Comparison of ENCODE assay signal across 11 cellular contexts in genomic region chr4:83075696-83076095, GRCh38. TPM values are rescaled to one million over a fixed set of nuclear protein-coding genes. Genes with fewer than 3 reads are reported as not detected.
DNase-seq lines count a peak whose midpoint lies in the region; ATAC-seq, FAIRE-seq and TF ChIP-seq lines count a peak whose summit lies in the region.
"Had no signal": no experiment of that assay in that cellular context is flagged by ENCODE, and none has a peak within 500 bp of the region (broad histone marks: within the 10 kb centered on the region; RNA-seq: fewer than 3 reads in every experiment).

No MANE protein-coding gene starts in this region.

- no peaks in the 10 kb centered on the region for H4K20me1 ChIP-seq in HepG2 (ENCODE audit: insufficient read depth, low read length)

- no peaks in the 10 kb centered on the region for H3K79me2 ChIP-seq in HepG2 (ENCODE audit: insufficient read depth, low read length)

- TF ChIP-seq POLR2A in adrenal gland (IDR thresholded peaks at IDR 0.05) (peak in 1 of 2 donors; percentile 50), HepG2 (IDR thresholded peaks at IDR 0.05; ENCODE audit: insufficient read depth in 1 of 2, low read depth in 2 of 2, low read length in 2 of 2) (no peak)

- H3K36me3 ChIP-seq in adrenal gland (replicated peaks in 1 of 2) (no peaks in the 10 kb centered on the region), aorta (ENCODE audit: control insufficient read depth in 1 of 2, insufficient read depth in 2 of 2, low read length in 1 of 2) (peaks cover 0 to 4% of the 10 kb centered on the region in 2 donors), HepG2 (replicated peaks in 1 of 2; ENCODE audit: control insufficient read depth in 1 of 2, insufficient read depth in 2 of 2, low read length in 2 of 2) (peaks cover 3 to 11% of the 10 kb centered on the region in 2 experiments; a peak in 4 of 5 replicates)

- TF ChIP-seq RAD21 in HepG2 (CRISPR knock-in tag; IDR thresholded peaks at IDR 0.05): no peak

- H2AFZ ChIP-seq in HepG2 (ENCODE audit: low read length): no peak overlapping the region

- no peak for TF ChIP-seq CTCF in adrenal gland (IDR thresholded peaks at IDR 0.05)
- no peak for TF ChIP-seq CTCF in HepG2 (CRISPR knock-in tag; IDR thresholded peaks at IDR 0.05)

- TF ChIP-seq EP300 in HepG2 (IDR thresholded peaks at IDR 0.05; ENCODE audit: low read depth in 2 of 2, low read length in 2 of 2) (no peak), HepG2 (CRISPR knock-in tag; IDR thresholded peaks at IDR 0.05; ENCODE audit: borderline replicate concordance) (no peak)

- H3K4me2 ChIP-seq in HepG2 (ENCODE audit: low read depth, low read length): no peak overlapping the region

- DNase-seq in HEK293T (ENCODE audit: extremely low spot score) (no peak), adrenal gland (peak in 1 of 7 donors; percentile 7), iris pigment epithelial cell (ENCODE audit: low read depth) (peak; percentile 65), stromal cell of bone marrow (ENCODE audit: low read depth) (peak; percentile 54), aorta (no peak), HepG2 (ENCODE audit: low spot score) (no peak)
- DNase-seq: activated T-cell treated with anti-CD3 and anti-CD28 coated beads, Interleukin-2, amount 50 U/mL, for 24 hours; GF-D8; NCI-H69 had no signal

- in situ Hi-C loops in HepG2 (cut with HindIII; ENCODE audit: extremely low pct_ligation_motif_present, low pct_unique_long_range_greater_than_20kb): loop anchor here (10.0 kb wide), 1 partner anchor 179 kb away; no protein-coding TSS in a partner anchor

- CTCF ChIA-PET in HEK293T (lab: Yijun Ruan, JAX) (interaction anchor here (1.1 kb wide), 1 partner anchor 9 kb away, joined by 4 read pairs; no protein-coding TSS in a partner anchor), HepG2 (lab: Yijun Ruan, JAX; ENCODE audit: low intra/inter-chr PET ratio, low total read pairs) (interaction anchor here (2.2 kb wide), 1 partner anchor 185 kb away, joined by 21 read pairs; no protein-coding TSS in a partner anchor)

- peak overlapping the region in 4 of 5 donors; percentile 59 to 72 (median 67) for H3K27ac ChIP-seq in adrenal gland
- H3K27ac ChIP-seq in aorta (ENCODE audit: low read depth in 1 of 2, low read length in 2 of 2): no peak overlapping the region
- no peak overlapping the region for H3K27ac ChIP-seq in HepG2 (ENCODE audit: extremely low read length, insufficient read depth, low read length)

- H3K27me3 ChIP-seq in adrenal gland (no peaks in the 10 kb centered on the region), aorta (ENCODE audit: control insufficient read depth in 1 of 2, insufficient read depth in 2 of 2, low read length in 1 of 2) (no peaks in the 10 kb centered on the region), HepG2 (ENCODE audit: control insufficient read depth in 1 of 2, insufficient read depth in 2 of 2, low read length in 2 of 2) (no peaks in the 10 kb centered on the region)

- BruUV-seq in HepG2 (replicated peaks; lab: Mats Ljungman, UMichigan): no TSS peak

- POLR2A ChIA-PET in HEK293T (lab: Yijun Ruan, JAX): no interaction called here
- POLR2A ChIA-PET in HepG2 (lab: Yijun Ruan, JAX): no interaction called here

- H3K9me3 ChIP-seq in adrenal gland (replicated peaks in 1 of 3): no peaks in the 10 kb centered on the region
- H3K9me3 ChIP-seq in aorta (ENCODE audit: control insufficient read depth, low read length): no peaks in the 10 kb centered on the region
- H3K9me3 ChIP-seq in HepG2 (ENCODE audit: low read length): no peaks in the 10 kb centered on the region

- H3K4me1 ChIP-seq in adrenal gland (replicated peaks in 1 of 2) (peaks cover 8 to 14% of the 10 kb centered on the region in 2 donors), aorta (ENCODE audit: control insufficient read depth in 1 of 2, insufficient read depth in 2 of 2, low read length in 2 of 2) (no peaks in the 10 kb centered on the region), HepG2 (ENCODE audit: insufficient read depth, low read length) (no peaks in the 10 kb centered on the region)

- WGBS in adrenal gland, 4 donors: 3 to 15% (median 14%) methylated on average over 2 of the region's 2 CpGs
- WGBS in aorta, 2 donors: 37% methylated on average over 2 of the region's 2 CpGs
- 95% methylated on average over 2 of the region's 2 CpGs for WGBS in HepG2 (ENCODE audit: low lambda C conversion rate)

- FAIRE-seq in HepG2 (lab: Jason Lieb, UNC): no peak

- H3K4me3 ChIP-seq in adrenal gland: no peak overlapping the region
- H3K4me3 ChIP-seq in aorta (ENCODE audit: low read length in 2 of 2): no peak overlapping the region
- H3K4me3 ChIP-seq in HepG2 (replicated peaks in 1 of 3; ENCODE audit: insufficient read depth in 1 of 3, low read depth in 2 of 3, low read length in 3 of 3): no peak overlapping the region

- no peak overlapping the region for H3K9ac ChIP-seq in HepG2 (ENCODE audit: insufficient read depth, low read depth, low read length)

- ATAC-seq in HG03108 (IDR thresholded peaks at IDR 0.05; ENCODE audit: unreplicated experiment): no peak
- no peak for ATAC-seq in HG02642 (IDR thresholded peaks at IDR 0.05; ENCODE audit: poor library complexity, unreplicated experiment)
- no peak for ATAC-seq in aorta (ENCODE audit: low FRiP score)
- ATAC-seq in HepG2: no peak

- intact Hi-C loops in adrenal gland (cut with DNase I): no loop called here
- intact Hi-C loops in aorta (cut with DNase I): no loop called here
- intact Hi-C loops in HepG2 (cut with micrococcal nuclease; ENCODE audit: unreplicated experiment): no loop called here

TF ChIP-seq in HEK293T, 16 proteins besides CTCF, POLR2A, EP300 and RAD21 (continues in another document):
- TF ChIP-seq CTBP1 (IDR thresholded peaks at IDR 0.05; ENCODE audit: borderline replicate concordance): no peak

TF ChIP-seq in HepG2, 621 proteins besides CTCF, POLR2A, EP300 and RAD21 (continues in another document):
- TF ChIP-seq ZSCAN31 (CRISPR knock-in tag; IDR thresholded peaks at IDR 0.05; ENCODE audit: low read depth) (no peak), SMARCC2 (IDR thresholded peaks at IDR 0.05) (no peak), KLF13 (CRISPR knock-in tag; IDR thresholded peaks at IDR 0.05) (no peak), KDM4B (CRISPR knock-in tag; IDR thresholded peaks at IDR 0.05) (no peak), ARID2 (CRISPR knock-in tag; IDR thresholded peaks at IDR 0.05; ENCODE audit: borderline replicate concordance) (no peak)

RNA-seq across cellular contexts. Expression of gene PLAC8, which starts 38.8 kb away (rescaled TPM):
- total RNA-seq in adrenal gland: 1 to 10 TPM in 7 of 8 donors, not detected in 1; 1.8 to 5.9 (median 2.9) TPM
- 10 to 100 TPM in 1 of 3 donors, 1 to 10 TPM in 2; 1.4 to 14.4 (median 4.1) TPM for polyA plus RNA-seq in adrenal gland
- total RNA-seq in aorta: 1 to 10 TPM; 3.5 to 4.2 TPM
- 10 to 100 TPM in 1 of 2 donors, 1 to 10 TPM in 1; 3.2 to 48.1 TPM for polyA plus RNA-seq in aorta
- 3.0 and 4.1 TPM in 2 replicates for total RNA-seq in HepG2 (2016; rRNA removed; fragmentation: Illumina TruSeq; extraction: Trizol)
- total RNA-seq in HepG2 (2016; cell fraction: cytosol; rRNA removed; fragmentation: Illumina TruSeq; extraction: Trizol; ENCODE audit: low read depth): 0.26 TPM in 1 of 2 replicates, not detected in the other
- total RNA-seq in HepG2 (2016; cell fraction: insoluble cytoplasmic fraction; rRNA removed; fragmentation: Illumina TruSeq; extraction: Trizol): 4.4 and 5.4 TPM in 2 replicates
- 0.41 and 1.4 TPM in 2 replicates for total RNA-seq in HepG2 (2016; cell fraction: membrane; rRNA removed; fragmentation: Illumina TruSeq; extraction: Trizol)
- total RNA-seq in HepG2 (2016; cell fraction: nucleus; rRNA removed; fragmentation: Illumina TruSeq; extraction: Trizol): 0.62 and 2.0 TPM in 2 replicates
- polyA plus RNA-seq in HepG2 (2011; rRNA removed): 114 and 174 TPM in 2 replicates
- 89.3 and 91.5 TPM in 2 replicates for polyA plus RNA-seq in HepG2 (2011; cell fraction: cytosol; rRNA removed)
- polyA plus RNA-seq in HepG2 (2011; cell fraction: nucleus; rRNA removed): 32.8 and 35.4 TPM in 2 replicates
- 48.6 and 109 TPM in 2 replicates for polyA plus RNA-seq in HepG2 (2012)
- 0.60 and 0.87 TPM in 2 replicates for polyA plus RNA-seq in HepG2 (2016; cell fraction: cytosol; fragmentation: Illumina TruSeq; extraction: Trizol; ENCODE audit: low read depth)
- polyA plus RNA-seq in HepG2 (2016; cell fraction: insoluble cytoplasmic fraction; fragmentation: Illumina TruSeq; extraction: Trizol; ENCODE audit: low read depth): 2.7 and 7.6 TPM in 2 replicates
- 1.3 and 1.9 TPM in 2 replicates for polyA plus RNA-seq in HepG2 (2016; cell fraction: membrane; fragmentation: Illumina TruSeq; extraction: Trizol; ENCODE audit: low read depth)
- 2.5 and 2.6 TPM in 2 replicates for polyA plus RNA-seq in HepG2 (2016; cell fraction: nucleus; fragmentation: Illumina TruSeq; extraction: Trizol; ENCODE audit: insufficient read depth, low read depth)
- 14.2 and 63.9 TPM in 2 replicates for polyA minus RNA-seq in HepG2 (2011; rRNA and poly(A)+ RNA removed; ENCODE audit: low replicate concordance)
- polyA minus RNA-seq in HepG2 (2011; cell fraction: cytosol; rRNA and poly(A)+ RNA removed): 51.4 and 53.3 TPM in 2 replicates
- polyA minus RNA-seq in HepG2 (2011; cell fraction: nucleus; rRNA and poly(A)+ RNA removed): 30.3 and 46.6 TPM in 2 replicates

RNA-seq across cellular contexts. Expression of gene COPS4, which starts 40.7 kb away (rescaled TPM):
- total RNA-seq in adrenal gland: 10 to 100 TPM; 36.5 to 67.4 (median 45.5) TPM
- 100 to 1,000 TPM in 1 of 3 donors, 10 to 100 TPM in 2; 13.4 to 110 (median 18.4) TPM for polyA plus RNA-seq in adrenal gland
- total RNA-seq in aorta: 10 to 100 TPM; 35.3 to 35.7 TPM
- polyA plus RNA-seq in aorta: 10 to 100 TPM; 31.7 to 35.2 TPM
- 52.5 and 90.4 TPM in 2 replicates for total RNA-seq in HepG2 (2016; rRNA removed; fragmentation: Illumina TruSeq; extraction: Trizol)
- total RNA-seq in HepG2 (2016; cell fraction: cytosol; rRNA removed; fragmentation: Illumina TruSeq; extraction: Trizol; ENCODE audit: low read depth): 17.0 and 18.1 TPM in 2 replicates
- 53.2 and 103 TPM in 2 replicates for total RNA-seq in HepG2 (2016; cell fraction: insoluble cytoplasmic fraction; rRNA removed; fragmentation: Illumina TruSeq; extraction: Trizol)
- total RNA-seq in HepG2 (2016; cell fraction: membrane; rRNA removed; fragmentation: Illumina TruSeq; extraction: Trizol): 24.5 and 29.1 TPM in 2 replicates
- total RNA-seq in HepG2 (2016; cell fraction: nucleus; rRNA removed; fragmentation: Illumina TruSeq; extraction: Trizol): 26.7 and 28.0 TPM in 2 replicates
- polyA plus RNA-seq in HepG2 (2011; rRNA removed): 22.3 and 28.8 TPM in 2 replicates
- 16.5 and 20.2 TPM in 2 replicates for polyA plus RNA-seq in HepG2 (2011; cell fraction: cytosol; rRNA removed)
- 9.4 and 9.9 TPM in 2 replicates for polyA plus RNA-seq in HepG2 (2011; cell fraction: nucleus; rRNA removed)
- polyA plus RNA-seq in HepG2 (2012): 32.2 and 38.7 TPM in 2 replicates
- 13.9 and 15.1 TPM in 2 replicates for polyA plus RNA-seq in HepG2 (2016; cell fraction: cytosol; fragmentation: Illumina TruSeq; extraction: Trizol; ENCODE audit: low read depth)
- 67.6 and 70.2 TPM in 2 replicates for polyA plus RNA-seq in HepG2 (2016; cell fraction: insoluble cytoplasmic fraction; fragmentation: Illumina TruSeq; extraction: Trizol; ENCODE audit: low read depth)
- polyA plus RNA-seq in HepG2 (2016; cell fraction: membrane; fragmentation: Illumina TruSeq; extraction: Trizol; ENCODE audit: low read depth): 16.2 and 20.1 TPM in 2 replicates
- polyA plus RNA-seq in HepG2 (2016; cell fraction: nucleus; fragmentation: Illumina TruSeq; extraction: Trizol; ENCODE audit: insufficient read depth, low read depth): 23.3 and 23.6 TPM in 2 replicates
- polyA minus RNA-seq in HepG2 (2011; rRNA and poly(A)+ RNA removed; ENCODE audit: low replicate concordance): 7.8 and 11.4 TPM in 2 replicates
- 12.4 and 14.8 TPM in 2 replicates for polyA minus RNA-seq in HepG2 (2011; cell fraction: cytosol; rRNA and poly(A)+ RNA removed)
- 18.3 and 19.8 TPM in 2 replicates for polyA minus RNA-seq in HepG2 (2011; cell fraction: nucleus; rRNA and poly(A)+ RNA removed)

Comparison
In these comparisons a context has a peak if more than half of its experiments do, and no peak if none do; other contexts are left out.
1. DNase-seq: peak in iris pigment epithelial cell (single experiment) and stromal cell of bone marrow (single experiment); none in HEK293T (single experiment), aorta (0 of 2) and HepG2 (single experiment).
2. H3K27ac ChIP-seq: peak in adrenal gland (4 of 5); none in aorta (0 of 2) and HepG2 (single experiment).